ENCODE assay signal across 9 cellular contexts in the genomic region with DNA sequence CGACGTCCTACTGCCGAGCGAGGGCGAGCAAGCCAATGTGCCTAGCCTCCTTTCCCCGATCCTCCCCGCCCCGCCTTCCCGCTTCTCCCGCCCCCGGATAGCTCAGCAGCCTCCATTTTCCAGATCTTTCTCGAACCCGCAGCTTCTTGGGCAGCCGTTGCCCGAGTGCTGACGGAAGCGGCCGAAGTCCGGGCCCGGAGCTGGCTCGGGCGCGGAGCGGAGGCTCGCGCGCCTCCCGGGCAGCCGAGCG. TPM values are rescaled to one million over a fixed set of nuclear protein-coding genes. Genes with fewer than 3 reads are reported as not detected.
DNase-seq lines count a peak whose midpoint lies in the region; ATAC-seq and TF ChIP-seq lines count a peak whose summit lies in the region.
"Had no signal": no experiment of that assay in that cellular context is flagged by ENCODE, and none has a peak within 500 bp of the region (broad histone marks: within the 10 kb centered on the region; RNA-seq: fewer than 3 reads in every experiment).

No MANE protein-coding gene starts in this region.

- no peak overlapping the region for H3K27ac ChIP-seq in CD4-positive, CD25-positive, alpha-beta regulatory T cell (ENCODE audit: insufficient read depth, low read length, poor library complexity, severe bottlenecking)
- H3K27ac ChIP-seq in hepatocyte (peak overlapping the region; percentile 51), psoas muscle (peak overlapping the region; percentile 72)

- H3K4me1 Mint-ChIP-seq in CD4-positive, CD25-positive, alpha-beta regulatory T cell, result peaks cover 5 to 18% (median 10%) of the 10 kb centered on the region in 4 donors

- no peaks in the 10 kb centered on the region for H3K9me2 ChIP-seq in hepatocyte (replicated peaks; ENCODE audit: insufficient read depth)

- WGBS in hepatocyte (ENCODE audit: low lambda C conversion rate, missing lambda C conversion rate), result 0% methylated on average over 19 of the region's 30 CpGs
- 0 to 1% (median 1%) methylated on average over 18 to 30 of the region's 30 CpGs for WGBS in psoas muscle, 3 donors

- H3K27me3 ChIP-seq in CD4-positive, CD25-positive, alpha-beta regulatory T cell (ENCODE audit: control insufficient read depth, insufficient read depth, low read length), result peaks cover 56% of the 10 kb centered on the region
- H3K27me3 ChIP-seq in hepatocyte, result no peaks in the 10 kb centered on the region
- no peaks in the 10 kb centered on the region for H3K27me3 ChIP-seq in psoas muscle (ENCODE audit: insufficient read depth in 3 of 3, low read length in 2 of 3)

- H2AFZ ChIP-seq in hepatocyte, result peak overlapping the region; percentile 79

- intact Hi-C loops in psoas muscle (cut with DNase I), result loop anchor here (5.0 to 10.0 kb wide), 3 partner anchors 93 to 280 kb away; partner anchors contain the start of genes ABHD18 (in 2 of the 2), MFSD8 (in 2 of the 2) and LARP1B (in 1 of the 2)

- no peaks in the 10 kb centered on the region for H3K79me2 ChIP-seq in hepatocyte

- peak overlapping the region; percentile 95 for H3K4me2 ChIP-seq in hepatocyte

- no peaks in the 10 kb centered on the region for H4K20me1 ChIP-seq in hepatocyte (ENCODE audit: insufficient read depth, poor library complexity, severe bottlenecking)

- peaks cover 0 to 8% (median 0%) of the 10 kb centered on the region in 7 donors for H3K9me3 Mint-ChIP-seq in CD4-positive, CD25-positive, alpha-beta regulatory T cell

- H3K4me3 Mint-ChIP-seq in CD4-positive, CD25-positive, alpha-beta regulatory T cell, result peak overlapping the region in 3 of 4 donors; percentile 61 to 96 (median 65)

- H3K4me1 ChIP-seq in CD4-positive, CD25-positive, alpha-beta regulatory T cell (ENCODE audit: control insufficient read depth, insufficient read depth, low read length, poor library complexity, severe bottlenecking), result peaks cover 15% of the 10 kb centered on the region
- H3K4me1 ChIP-seq in hepatocyte (ENCODE audit: insufficient read depth) (no peaks in the 10 kb centered on the region), psoas muscle (no peaks in the 10 kb centered on the region)

- H3K36me3 ChIP-seq in CD4-positive, CD25-positive, alpha-beta regulatory T cell (ENCODE audit: control insufficient read depth, insufficient read depth, low read length), result no peaks in the 10 kb centered on the region
- H3K36me3 ChIP-seq in hepatocyte (replicated peaks; ENCODE audit: insufficient read depth, low read depth), result no peaks in the 10 kb centered on the region
- no peaks in the 10 kb centered on the region for H3K36me3 ChIP-seq in psoas muscle (ENCODE audit: insufficient read depth in 1 of 2, low read depth in 1 of 2)

- H3K36me3 Mint-ChIP-seq in CD4-positive, CD25-positive, alpha-beta regulatory T cell, result no peaks in the 10 kb centered on the region

- H3K4me3 ChIP-seq in CD4-positive, CD25-positive, alpha-beta regulatory T cell (ENCODE audit: low read depth, low read length), result no peak overlapping the region
- H3K4me3 ChIP-seq in hepatocyte, result peak overlapping the region; percentile 54
- H3K4me3 ChIP-seq in psoas muscle, result peak overlapping the region; percentile 85

- TF ChIP-seq CTCF in hepatocyte (IDR thresholded peaks at IDR 0.05; ENCODE audit: poor library complexity) (no peak), psoas muscle (IDR thresholded peaks at IDR 0.05) (no peak)

- DNase-seq in CD4-positive, CD25-positive, alpha-beta regulatory T cell, result peak in 1 of 3 donors; percentile 1
- peak; percentile 69 for DNase-seq in NCI-H510A (lab: John Stamatoyannopoulos, UW)
- peak in 40 of 58 donors; percentile 39 to 93 (median 83) for DNase-seq in anterior cingulate cortex (lab: John Stamatoyannopoulos, UW)
- DNase-seq in hepatocyte (ENCODE audit: low spot score), result peak; percentile 95
- DNase-seq in psoas muscle, result peak in 1 of 2 donors; percentile 84
- DNase-seq in dermis blood vessel endothelial cell, result no peak

- no peaks in the 10 kb centered on the region for H3K9me3 ChIP-seq in CD4-positive, CD25-positive, alpha-beta regulatory T cell (ENCODE audit: control insufficient read depth in 2 of 2, low read length in 2 of 2)
- no peaks in the 10 kb centered on the region for H3K9me3 ChIP-seq in hepatocyte (ENCODE audit: low read depth)
- H3K9me3 ChIP-seq in psoas muscle, result no peaks in the 10 kb centered on the region

- no peak overlapping the region for H3K27ac Mint-ChIP-seq in CD4-positive, CD25-positive, alpha-beta regulatory T cell

- peaks cover 82% of the 10 kb centered on the region for H3K27me3 Mint-ChIP-seq in CD4-positive, CD25-positive, alpha-beta regulatory T cell

- ATAC-seq in CD4-positive, CD25-positive, alpha-beta regulatory T cell (ENCODE audit: low read depth in 2 of 2), result no peak
- ATAC-seq in GM18519 (IDR thresholded peaks at IDR 0.05; ENCODE audit: low FRiP score, unreplicated experiment) (peak; percentile 68), HG03045 (IDR thresholded peaks at IDR 0.05; ENCODE audit: unreplicated experiment) (peak; percentile 85), psoas muscle (peak in 3 of 4 donors; percentile 28 to 96 (median 92))

RNA-seq across cellular contexts. Expression of gene HSPA4L, which starts 0.2 kb away (rescaled TPM):
- total RNA-seq in CD4-positive, CD25-positive, alpha-beta regulatory T cell, result not detected
- not detected for polyA plus RNA-seq in CD4-positive, CD25-positive, alpha-beta regulatory T cell
- 2.7 and 3.5 TPM in 2 replicates for total RNA-seq in hepatocyte
- 1.7 and 2.2 TPM in 2 replicates for polyA plus RNA-seq in hepatocyte
- 1 to 10 TPM; 1.6 to 8.2 (median 5.0) TPM for total RNA-seq in psoas muscle
- polyA plus RNA-seq in psoas muscle, result 1 to 10 TPM in 1 of 3 donors, under 1 TPM in 2; 0.36 to 4.1 (median 0.86) TPM
- 4.4 and 13.4 TPM in 2 replicates for total RNA-seq in dermis blood vessel endothelial cell

RNA-seq across cellular contexts. Expression of gene SLC25A31, which starts 51.8 kb away (rescaled TPM):
- total RNA-seq in CD4-positive, CD25-positive, alpha-beta regulatory T cell, result not detected
- not detected for polyA plus RNA-seq in CD4-positive, CD25-positive, alpha-beta regulatory T cell
- total RNA-seq in hepatocyte (not detected in 2 replicates), psoas muscle (not detected), dermis blood vessel endothelial cell (not detected in 2 replicates)
- polyA plus RNA-seq in hepatocyte (not detected in 2 replicates), psoas muscle (under 1 TPM in 1 of 3 donors, not detected in 2; 0.05 TPM)
- total RNA-seq: activated naive CD4-positive, alpha-beta T cell treated with anti-CD3 and anti-CD28 coated beads, Interleukin-2, amount 50 U/mL, for 72 hours had no signal

Comparison
In these comparisons a context has a peak if more than half of its experiments do, and no peak if none do; other contexts are left out.
1. ATAC-seq: peak in GM18519 (single experiment), HG03045 (single experiment) and psoas muscle (3 of 4); none in CD4-positive, CD25-positive, alpha-beta regulatory T cell (0 of 2).